ENCODE assay signal across 8 cellular contexts in the genomic region with DNA sequence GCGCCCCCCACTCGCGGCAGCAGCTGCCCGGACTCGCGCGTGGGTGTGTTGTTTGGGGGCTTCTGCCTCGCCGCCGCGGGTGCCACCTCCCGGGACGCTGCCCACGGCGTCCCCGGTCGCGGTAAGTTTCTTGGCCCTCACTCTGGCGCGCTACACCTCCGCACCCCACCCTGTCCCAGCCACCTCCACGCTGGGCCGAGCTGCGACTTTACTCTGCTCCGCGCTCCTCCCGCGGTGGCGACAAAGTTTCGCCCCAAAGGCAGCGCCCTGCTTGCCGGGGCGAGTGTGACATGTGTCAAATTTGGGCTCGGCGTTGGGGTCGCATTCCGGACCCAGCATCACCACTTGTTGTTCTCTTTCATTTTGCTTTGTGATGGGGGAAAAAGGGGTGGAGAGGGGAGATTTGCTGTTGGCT.
A peak's percentile ranks its signal among the peaks of the same experiment; 100 is the strongest.
DNase-seq lines count a peak whose midpoint lies in the region; ATAC-seq and TF ChIP-seq lines count a peak whose summit lies in the region.

No MANE protein-coding gene starts in this region.

- peak overlapping the region; percentile 91 for H3K4me3 Mint-ChIP-seq in HFFc6
- H3K4me3 Mint-ChIP-seq in activated naive CD8-positive, alpha-beta T cell treated with anti-CD3 and anti-CD28 coated beads, Interleukin-2, amount 50 U/mL, for 24 hours, result peak overlapping the region; percentile 76

- POLR2A ChIA-PET in BJ (lab: Charles Lee), result no interaction called here

- H3K4me3 ChIP-seq in BJ (ENCODE audit: low read depth, low read length) (peak overlapping the region; percentile 65), iPS DF 6.9 (ENCODE audit: low read length) (peak overlapping the region; percentile 60; the same call in 1 of the 2 replicates), skin epidermis (peak overlapping the region; percentile 41 to 67 (median 52))

- no peak for DNase-seq in BJ (ENCODE audit: low read depth)
- no peak for DNase-seq in HFFc6
- DNase-seq in activated naive CD8-positive, alpha-beta T cell treated with anti-CD3 and anti-CD28 coated beads, Interleukin-2, amount 50 U/mL, for 24 hours, result no peak
- no peak for DNase-seq in iPS DF 6.9 (ENCODE audit: low read depth, low spot score)
- no peak for DNase-seq in NOMO-1 (lab: John Stamatoyannopoulos, UW; ENCODE audit: unreplicated experiment in 2 of 2)
- DNase-seq in NCI-H128 (lab: John Stamatoyannopoulos, UW; ENCODE audit: unreplicated experiment), result no peak

- peaks cover 41% of the 10 kb centered on the region for H3K27me3 Mint-ChIP-seq in HFFc6 (ENCODE audit: insufficient read depth)
- peaks cover 81% of the 10 kb centered on the region for H3K27me3 Mint-ChIP-seq in activated naive CD8-positive, alpha-beta T cell treated with anti-CD3 and anti-CD28 coated beads, Interleukin-2, amount 50 U/mL, for 24 hours

- no peak overlapping the region for H3K27ac Mint-ChIP-seq in HFFc6
- peak overlapping the region; percentile 35 for H3K27ac Mint-ChIP-seq in activated naive CD8-positive, alpha-beta T cell treated with anti-CD3 and anti-CD28 coated beads, Interleukin-2, amount 50 U/mL, for 24 hours

- ATAC-seq in activated naive CD8-positive, alpha-beta T cell treated with anti-CD3 and anti-CD28 coated beads, Interleukin-2, amount 50 U/mL, for 24 hours, result peak; percentile 44
- ATAC-seq in HG03196 (IDR thresholded peaks at IDR 0.05; ENCODE audit: unreplicated experiment), result no peak

- H3K27ac ChIP-seq in iPS DF 6.9 (ENCODE audit: low read length) (no peak overlapping the region), skin epidermis (peak overlapping the region in 20 of 21 experiments; percentile 5 to 90 (median 76))

- peaks cover 36% of the 10 kb centered on the region for H3K27me3 ChIP-seq in BJ (ENCODE audit: control insufficient read depth, insufficient read depth, low read length)
- peaks cover 42% of the 10 kb centered on the region for H3K27me3 ChIP-seq in iPS DF 6.9 (ENCODE audit: control insufficient read depth, insufficient read depth, low read length)

- no peak for TF ChIP-seq CTCF in BJ (IDR thresholded peaks at IDR 0.05; ENCODE audit: insufficient read depth, low read depth, low read length)
- no peak for TF ChIP-seq CTCF in HFFc6 (IDR thresholded peaks at IDR 0.05)

- peaks cover 28% of the 10 kb centered on the region for H3K4me1 Mint-ChIP-seq in HFFc6 (ENCODE audit: low read depth)
- H3K4me1 Mint-ChIP-seq in activated naive CD8-positive, alpha-beta T cell treated with anti-CD3 and anti-CD28 coated beads, Interleukin-2, amount 50 U/mL, for 24 hours, result peaks cover 39% of the 10 kb centered on the region

- CTCF ChIA-PET in BJ (lab: Yijun Ruan, JAX), result interaction anchor here (0.6 kb wide), 2 partner anchors 20 to 1841 kb away, joined by 3 to 4 read pairs; no protein-coding TSS in a partner anchor

- H3K36me3 Mint-ChIP-seq in HFFc6 (ENCODE audit: low read depth), result no peaks in the 10 kb centered on the region
- H3K36me3 Mint-ChIP-seq in activated naive CD8-positive, alpha-beta T cell treated with anti-CD3 and anti-CD28 coated beads, Interleukin-2, amount 50 U/mL, for 24 hours (ENCODE audit: low read depth), result no peaks in the 10 kb centered on the region

- H3K4me1 ChIP-seq in iPS DF 6.9 (ENCODE audit: control insufficient read depth, insufficient read depth, low read length), result peaks cover 3% of the 10 kb centered on the region; the same call in 1 of the 2 replicates

- no peaks in the 10 kb centered on the region; the same call in 1 of the 2 replicates for H3K9me3 Mint-ChIP-seq in HFFc6
- H3K9me3 Mint-ChIP-seq in activated naive CD8-positive, alpha-beta T cell treated with anti-CD3 and anti-CD28 coated beads, Interleukin-2, amount 50 U/mL, for 24 hours, result no peaks in the 10 kb centered on the region

- WGBS in iPS DF 6.9 (ENCODE audit: insufficient coverage, insufficient read length), result no CpG with 5 or more reads among the region's 37 CpGs

- H3K36me3 ChIP-seq in BJ (ENCODE audit: control insufficient read depth, insufficient read depth, low read length), result no peaks in the 10 kb centered on the region
- H3K36me3 ChIP-seq in iPS DF 6.9 (ENCODE audit: control insufficient read depth, insufficient read depth, low read length), result no peaks in the 10 kb centered on the region

- H3K9me3 ChIP-seq in iPS DF 6.9 (ENCODE audit: control insufficient read depth, insufficient read depth, low read length), result no peaks in the 10 kb centered on the region
